ENCODE assay signal across 14 cellular contexts in the genomic region with DNA sequence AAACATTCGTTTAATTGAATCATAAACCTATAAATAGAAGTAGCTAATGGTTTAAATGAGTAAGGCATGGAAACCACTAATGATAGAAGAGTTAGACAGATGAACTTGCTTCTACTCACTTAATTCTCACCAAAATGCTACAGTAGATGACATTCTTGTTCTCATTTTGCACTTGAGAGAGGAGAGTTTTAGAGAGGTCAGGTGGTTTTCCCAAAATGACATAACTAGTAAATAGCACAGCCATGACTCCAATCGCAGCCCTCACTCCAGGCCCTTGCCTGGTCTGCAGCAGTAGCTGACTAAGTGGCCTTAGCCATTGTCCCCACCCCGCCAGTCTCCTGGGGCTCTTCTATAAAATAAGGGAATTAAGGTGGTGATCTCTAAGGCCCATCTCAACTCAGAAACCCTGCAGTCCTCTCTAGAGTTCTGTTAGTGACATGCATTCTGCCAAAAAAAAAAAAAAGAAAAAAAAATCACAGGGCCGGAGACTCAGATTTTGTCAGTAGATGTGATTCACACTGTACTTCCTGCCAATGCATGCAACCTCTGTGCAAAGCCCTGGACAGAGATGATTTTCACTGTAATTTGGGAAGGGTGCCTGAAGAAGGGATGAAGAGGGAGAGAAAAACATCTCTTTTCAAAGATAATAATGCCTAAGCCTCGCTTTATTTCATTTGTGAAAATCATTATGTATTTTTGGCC.
DNase-seq lines count a peak whose midpoint lies in the region; ATAC-seq and TF ChIP-seq lines count a peak whose summit lies in the region.
"Had no signal": no experiment of that assay in that cellular context is flagged by ENCODE, and none has a peak within 500 bp of the region (broad histone marks: within the 10 kb centered on the region; RNA-seq: fewer than 3 reads in every experiment).

No MANE protein-coding gene starts in this region.

- no peak overlapping the region for H3K4me3 ChIP-seq in RWPE2 (ENCODE audit: severe bottlenecking)
- H3K4me3 ChIP-seq in vagina = no peak overlapping the region
- H3K4me3 ChIP-seq: mucosa of descending colon, testis had no signal

- TF ChIP-seq POLR2A in vagina (IDR thresholded peaks at IDR 0.05) = no peak

- intact Hi-C loops in vagina (cut with DNase I) = loop anchor here (10.0 kb wide), 1 partner anchor 547 kb away; no protein-coding TSS in a partner anchor

- H3K36me3 ChIP-seq in RWPE2 (ENCODE audit: low read depth) = no peaks in the 10 kb centered on the region
- H3K36me3 ChIP-seq in vagina = no peaks in the 10 kb centered on the region

- peak; percentile 11 to 24 for ATAC-seq in activated T-cell treated with anti-CD3 and anti-CD28 coated beads, Interleukin-2, amount 50 U/mL, for 72 hours (replicated peaks in 1 of 2)
- ATAC-seq in RWPE2 (ENCODE audit: low read depth) (peak; percentile 19; the same call in 1 of the 3 replicates), GM18861 (IDR thresholded peaks at IDR 0.05; ENCODE audit: unreplicated experiment) (no peak)
- ATAC-seq: mucosa of descending colon had no signal

- no peak overlapping the region for H3K4me3 Mint-ChIP-seq in activated T-cell treated with anti-CD3 and anti-CD28 coated beads, Interleukin-2, amount 50 U/mL, for 72 hours

- H3K27me3 Mint-ChIP-seq in activated T-cell treated with anti-CD3 and anti-CD28 coated beads, Interleukin-2, amount 50 U/mL, for 72 hours (ENCODE audit: low read depth) = peaks cover 17% of the 10 kb centered on the region

- H3K9me3 ChIP-seq in RWPE2 (ENCODE audit: severe bottlenecking) (no peaks in the 10 kb centered on the region), vagina (no peaks in the 10 kb centered on the region)
- H3K9me3 ChIP-seq: mucosa of descending colon, testis had no signal

- H3K9me3 Mint-ChIP-seq in activated T-cell treated with anti-CD3 and anti-CD28 coated beads, Interleukin-2, amount 50 U/mL, for 72 hours = no peaks in the 10 kb centered on the region
- H3K9me3 Mint-ChIP-seq: activated CD4-positive, alpha-beta T cell treated with anti-CD3 and anti-CD28 coated beads, Interleukin-2, amount 10 ng/mL, durations not matched to agents 24 days and 14 days had no signal

- peaks cover 15% of the 10 kb centered on the region for H3K4me1 Mint-ChIP-seq in activated T-cell treated with anti-CD3 and anti-CD28 coated beads, Interleukin-2, amount 50 U/mL, for 72 hours (ENCODE audit: low read depth)

- H3K4me1 ChIP-seq in RWPE2 (ENCODE audit: insufficient read depth, poor library complexity, severe bottlenecking) (peaks cover 34% of the 10 kb centered on the region), vagina (peaks cover 24% of the 10 kb centered on the region)
- H3K4me1 ChIP-seq: testis had no signal

- TF ChIP-seq CTCF in RWPE2 (IDR thresholded peaks at IDR 0.05; ENCODE audit: poor library complexity, severe bottlenecking) = no peak
- TF ChIP-seq CTCF in vagina (IDR thresholded peaks at IDR 0.05) = no peak

- no peaks in the 10 kb centered on the region for H3K36me3 Mint-ChIP-seq in activated T-cell treated with anti-CD3 and anti-CD28 coated beads, Interleukin-2, amount 50 U/mL, for 72 hours (ENCODE audit: insufficient read depth in 2 of 2)

- no peak for DNase-seq in activated T-cell treated with anti-CD3 and anti-CD28 coated beads, Interleukin-2, amount 50 U/mL, for 72 hours
- DNase-seq in activated T-cell treated with anti-CD3 and anti-CD28 coated beads for 4 hours (no peak), RWPE2 (ENCODE audit: low spot score) (no peak), fibroblast of gingiva (ENCODE audit: low read depth) (peak; percentile 68), vagina (ENCODE audit: extremely low spot score in 2 of 2) (peak; percentile 25 to 32), NCI-H446 treated with DMSO at 0.1 percent for 48 hours (lab: John Stamatoyannopoulos, UW) (no peak), NOMO-1 (lab: John Stamatoyannopoulos, UW; ENCODE audit: unreplicated experiment in 2 of 2) (no peak)
- DNase-seq: activated naive CD4-positive, alpha-beta T cell treated with anti-CD3 and anti-CD28 coated beads, Interleukin-2, amount 50 U/mL, for 16 hours; GOT3; mucosa of descending colon; retina; testis had no signal

- H3K27me3 ChIP-seq in RWPE2 (ENCODE audit: insufficient read depth, poor library complexity, severe bottlenecking) (no peaks in the 10 kb centered on the region), vagina (no peaks in the 10 kb centered on the region)
- H3K27me3 ChIP-seq: testis had no signal

- no peak overlapping the region for H3K27ac Mint-ChIP-seq in activated T-cell treated with anti-CD3 and anti-CD28 coated beads, Interleukin-2, amount 50 U/mL, for 72 hours

- H3K27ac ChIP-seq in RWPE2 (ENCODE audit: poor library complexity, severe bottlenecking) (peak overlapping the region; percentile 62), vagina (no peak overlapping the region)
- H3K27ac ChIP-seq: testis had no signal

Comparison
In these comparisons a context has a peak if more than half of its experiments do, and no peak if none do; other contexts are left out.
1. DNase-seq: peak in fibroblast of gingiva (single experiment) and vagina (2 of 2); none in activated T-cell treated with anti-CD3 and anti-CD28 coated beads, Interleukin-2, amount 50 U/mL, for 72 hours (0 of 2), activated T-cell treated with anti-CD3 and anti-CD28 coated beads for 4 hours (single experiment), RWPE2 (single experiment), NCI-H446 treated with DMSO at 0.1 percent for 48 hours (single experiment) and NOMO-1 (0 of 2).